In genomic region chr12:29653286-29653685, GRCh38 we compare ENCODE assay signal across 8 cellular contexts.
"Had no signal": no experiment of that assay in that cellular context is flagged by ENCODE, and none has a peak within 500 bp of the region (broad histone marks: within the 10 kb centered on the region; RNA-seq: fewer than 3 reads in every experiment).

No MANE protein-coding gene starts in this region.

- H3K36me3 ChIP-seq: HAP-1 had no signal

- FAIRE-seq: HepG2 had no signal

- H3K27me3 Mint-ChIP-seq: IgD-negative memory B cell had no signal

- ATAC-seq: HCT116, HepG2 had no signal

- H3K4me3 Mint-ChIP-seq: IgD-negative memory B cell had no signal

- H3K9me3 ChIP-seq: HAP-1 had no signal

- H3K27ac Mint-ChIP-seq: IgD-negative memory B cell had no signal

- H3K4me1 Mint-ChIP-seq: IgD-negative memory B cell had no signal

- H3K4me3 ChIP-seq: GM23248, HAP-1 had no signal

- H3K36me3 Mint-ChIP-seq: IgD-negative memory B cell had no signal

- DNase-seq: GM23248, GOT3, H7, KBM-7 had no signal
